ENCODE assay signal across 9 cellular contexts in the genomic region with DNA sequence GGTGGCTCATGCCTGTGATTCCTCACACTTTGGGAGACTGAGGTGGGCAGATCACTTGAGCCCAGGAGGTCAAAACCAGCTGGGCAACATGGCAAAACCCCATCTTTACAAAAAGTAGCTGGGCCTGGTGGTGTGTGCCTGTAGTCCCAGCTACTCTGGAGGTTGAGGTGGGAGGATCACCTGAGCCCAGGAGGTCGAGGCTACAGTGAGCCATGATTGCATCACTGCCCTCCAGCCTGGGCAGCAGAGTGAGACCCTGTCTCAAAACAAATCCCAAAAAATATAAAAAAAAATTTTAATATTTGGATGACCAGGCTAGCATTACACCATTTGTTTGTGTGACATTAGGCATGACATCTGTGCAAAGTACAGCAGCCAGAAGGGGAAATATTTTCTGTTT.
"Had no signal": no experiment of that assay in that cellular context is flagged by ENCODE, and none has a peak within 500 bp of the region (broad histone marks: within the 10 kb centered on the region; RNA-seq: fewer than 3 reads in every experiment).

No MANE protein-coding gene starts in this region.

- H3K4me3 Mint-ChIP-seq: HFFc6 had no signal

- H3K9ac ChIP-seq: GM23248 had no signal

- H3K27ac ChIP-seq: GM23248, HL-60 had no signal

- H3K27ac Mint-ChIP-seq: HFFc6 had no signal

- H3K4me3 ChIP-seq: GM23248, HAP-1 had no signal

- ATAC-seq: HCT116 had no signal

- H3K9me3 Mint-ChIP-seq: HFFc6 had no signal

- H3K4me1 ChIP-seq: HAP-1 had no signal

- H2AFZ ChIP-seq: GM23248 had no signal

- H3K9me3 ChIP-seq: HAP-1 had no signal

- DNase-seq: GM23248, GOT3, H7, HFFc6, IMR-90, KBM-7 had no signal
